ENCODE assay signal across 15 cellular contexts in genomic region chr5:171615201-171616001, GRCh38.
A peak's percentile ranks its signal among the peaks of the same experiment; 100 is the strongest.
DNase-seq lines count a peak whose midpoint lies in the region; FAIRE-seq and TF ChIP-seq lines count a peak whose summit lies in the region.
"Had no signal": no experiment of that assay in that cellular context is flagged by ENCODE, and none has a peak within 500 bp of the region (broad histone marks: within the 10 kb centered on the region; RNA-seq: fewer than 3 reads in every experiment).

No MANE protein-coding gene starts in this region.

- H3K9ac ChIP-seq in kidney (ENCODE audit: low read length in 2 of 2): no peak overlapping the region

- H3K4me1 Mint-ChIP-seq in type B pancreatic cell (ENCODE audit: unreplicated experiment) (peaks cover 15% of the 10 kb centered on the region), osteocyte (ENCODE audit: unreplicated experiment) (peaks cover 6% of the 10 kb centered on the region)

- no peaks in the 10 kb centered on the region for H3K9me3 ChIP-seq in kidney (ENCODE audit: control insufficient read depth in 1 of 2, low read length in 2 of 2)
- H3K9me3 ChIP-seq: A549, adrenal gland had no signal

- intact Hi-C loops in kidney (cut with DNase I): no loop called here

- H3K36me3 ChIP-seq in kidney (ENCODE audit: control insufficient read depth in 1 of 2, insufficient read depth in 2 of 2, low read length in 2 of 2): no peaks in the 10 kb centered on the region
- H3K36me3 ChIP-seq: adrenal gland had no signal

- no peak overlapping the region for H3K4me3 ChIP-seq in kidney (ENCODE audit: low read length in 2 of 2)
- H3K4me3 ChIP-seq: A549, adrenal gland had no signal

- no peak for FAIRE-seq in kidney (lab: Jason Lieb, UNC)
- FAIRE-seq: A549 had no signal

- no peak overlapping the region for H3K27ac ChIP-seq in kidney (ENCODE audit: low read depth in 2 of 2, low read length in 2 of 2)
- H3K27ac ChIP-seq: A549, adrenal gland had no signal

- H3K27me3 Mint-ChIP-seq in type B pancreatic cell (peaks cover 38% of the 10 kb centered on the region), osteocyte (ENCODE audit: unreplicated experiment) (peaks cover 41% of the 10 kb centered on the region)

- DNase-seq in NCI-H82 (lab: John Stamatoyannopoulos, UW): peak; percentile 3
- no peak for DNase-seq in NCI-H82 treated with DMSO at 0.1 percent for 48 hours (lab: John Stamatoyannopoulos, UW; ENCODE audit: unreplicated experiment)
- peak; percentile 79 for DNase-seq in dedifferentiated amniotic fluid mesenchymal stem cell (ENCODE audit: extremely low spot score)
- DNase-seq in kidney: peak; percentile 78
- no peak for DNase-seq in type B pancreatic cell (ENCODE audit: extremely low spot score, unreplicated experiment)
- DNase-seq in osteocyte (ENCODE audit: extremely low spot score, unreplicated experiment): no peak
- no peak for DNase-seq in NCI-H1105 (lab: John Stamatoyannopoulos, UW)
- no peak for DNase-seq in activated CD4-positive, alpha-beta T cell treated with anti-CD3 and anti-CD28 coated beads for 4 hours
- DNase-seq: activated CD8-positive, alpha-beta memory T cell treated with anti-CD3 and anti-CD28 coated beads, Interleukin-2, amount 50 U/mL, for 48 hours; adrenal gland; DMS79; effector CD4-positive, alpha-beta T cell; Kasumi-1; NCI-H2171 treated with DMSO at 0.1 percent for 48 hours had no signal

- H3K36me3 Mint-ChIP-seq in type B pancreatic cell (no peaks in the 10 kb centered on the region), osteocyte (ENCODE audit: unreplicated experiment) (no peaks in the 10 kb centered on the region)

- TF ChIP-seq CTCF in kidney (IDR thresholded peaks at IDR 0.05; ENCODE audit: borderline replicate concordance, extremely low read depth, insufficient read depth) (no peak), type B pancreatic cell (conservative IDR thresholded peaks at IDR 0.05) (no peak), osteocyte (IDR thresholded peaks at IDR 0.05) (no peak)

- no peaks in the 10 kb centered on the region for H3K4me1 ChIP-seq in kidney (ENCODE audit: control insufficient read depth in 1 of 2, insufficient read depth in 1 of 2, low read depth in 1 of 2, low read length in 2 of 2)
- H3K4me1 ChIP-seq: A549, adrenal gland had no signal

- no peaks in the 10 kb centered on the region for H3K9me3 Mint-ChIP-seq in type B pancreatic cell
- H3K9me3 Mint-ChIP-seq in osteocyte (ENCODE audit: unreplicated experiment): no peaks in the 10 kb centered on the region

- H3K4me3 Mint-ChIP-seq in type B pancreatic cell (peak overlapping the region; percentile 53), osteocyte (ENCODE audit: unreplicated experiment) (no peak overlapping the region)

- peak overlapping the region; percentile 64 for H3K27ac Mint-ChIP-seq in type B pancreatic cell
- H3K27ac Mint-ChIP-seq in osteocyte (ENCODE audit: unreplicated experiment): no peak overlapping the region

Comparison
In these comparisons a context has a peak if more than half of its experiments do, and no peak if none do; other contexts are left out.
1. DNase-seq: peak in NCI-H82 (single experiment), dedifferentiated amniotic fluid mesenchymal stem cell (single experiment) and kidney (single experiment); none in NCI-H82 treated with DMSO at 0.1 percent for 48 hours (single experiment), type B pancreatic cell (single experiment), osteocyte (single experiment), NCI-H1105 (single experiment) and activated CD4-positive, alpha-beta T cell treated with anti-CD3 and anti-CD28 coated beads for 4 hours (0 of 2).